Comparison of ENCODE assay signal across 10 cellular contexts in genomic region chr5:150263801-150264621, GRCh38. TPM values are rescaled to one million over a fixed set of nuclear protein-coding genes. Genes with fewer than 3 reads are reported as not detected.
DNase-seq lines count a peak whose midpoint lies in the region; ATAC-seq and TF ChIP-seq lines count a peak whose summit lies in the region.
"Had no signal": no experiment of that assay in that cellular context is flagged by ENCODE, and none has a peak within 500 bp of the region (broad histone marks: within the 10 kb centered on the region; RNA-seq: fewer than 3 reads in every experiment).

No MANE protein-coding gene starts in this region.

- H2AFZ ChIP-seq in SK-N-SH (ENCODE audit: low read depth) = no peak overlapping the region
- H2AFZ ChIP-seq in smooth muscle cell (ENCODE audit: low read depth) = no peak overlapping the region

- H4K20me1 ChIP-seq in SK-N-SH (ENCODE audit: insufficient read depth) (no peaks in the 10 kb centered on the region), smooth muscle cell (ENCODE audit: low read depth) (no peaks in the 10 kb centered on the region)

- ATAC-seq in gastroesophageal sphincter = peak; percentile 87

- no peaks in the 10 kb centered on the region for H3K79me2 ChIP-seq in SK-N-SH (ENCODE audit: insufficient read depth)
- no peaks in the 10 kb centered on the region for H3K79me2 ChIP-seq in smooth muscle cell (ENCODE audit: low read depth)

- POLR2A ChIA-PET in SK-N-SH (lab: Yijun Ruan, JAX) = no interaction called here

- H3K4me3 ChIP-seq in SK-N-SH (ENCODE audit: low read depth in 2 of 2, low read length in 1 of 2) = peak overlapping the region; percentile 1 to 49; a peak in 3 of 4 replicates
- H3K4me3 ChIP-seq in gastroesophageal sphincter = no peak overlapping the region
- H3K4me3 ChIP-seq in smooth muscle cell = no peak overlapping the region
- H3K4me3 ChIP-seq: upper lobe of left lung had no signal

- H3K27me3 ChIP-seq in SK-N-SH (ENCODE audit: insufficient read depth) (no peaks in the 10 kb centered on the region), gastroesophageal sphincter (no peaks in the 10 kb centered on the region), smooth muscle cell (ENCODE audit: low read depth) (no peaks in the 10 kb centered on the region)
- H3K27me3 ChIP-seq: upper lobe of left lung had no signal

- H3K9me2 ChIP-seq in SK-N-SH = no peaks in the 10 kb centered on the region

- no peak; the same call in 1 of the 2 replicates for TF ChIP-seq RAD21 in SK-N-SH (IDR thresholded peaks at IDR 0.05; ENCODE audit: low read length)

- TF ChIP-seq EP300 in SK-N-SH (IDR thresholded peaks at IDR 0.05; ENCODE audit: borderline replicate concordance in 1 of 2, low read depth in 1 of 2, low read length in 1 of 2) (peak in 1 of 2 experiments; percentile 75; a peak in 1 of 4 replicates), gastroesophageal sphincter (IDR thresholded peaks at IDR 0.05) (no peak)

- peaks cover 19 to 31% of the 10 kb centered on the region in 2 experiments; a peak in 3 of 4 replicates for H3K4me1 ChIP-seq in SK-N-SH (ENCODE audit: control insufficient read depth in 1 of 2, insufficient read depth in 2 of 2, low read depth in 1 of 2, low read length in 1 of 2)
- H3K4me1 ChIP-seq in gastroesophageal sphincter = peaks cover 0 to 14% (median 4%) of the 10 kb centered on the region in 3 donors
- no peaks in the 10 kb centered on the region for H3K4me1 ChIP-seq in smooth muscle cell (ENCODE audit: low read depth)

- CTCF ChIA-PET in SK-N-SH (lab: Yijun Ruan, JAX) = interaction anchor here (0.5 to 4.0 kb wide), 4 partner anchors 8 to 109 kb away, joined by 3 to 15 read pairs (median 6); no protein-coding TSS in a partner anchor

- H3K9me3 ChIP-seq in SK-N-SH (no peaks in the 10 kb centered on the region), gastroesophageal sphincter (no peaks in the 10 kb centered on the region), smooth muscle cell (replicated peaks; ENCODE audit: low read depth) (no peaks in the 10 kb centered on the region)
- H3K9me3 ChIP-seq: upper lobe of left lung had no signal

- peak overlapping the region; percentile 81 for H3K4me2 ChIP-seq in SK-N-SH
- H3K4me2 ChIP-seq in smooth muscle cell = peak overlapping the region; percentile 14

- peak; percentile 80 for DNase-seq in DMS 273 (lab: John Stamatoyannopoulos, UW; ENCODE audit: unreplicated experiment)
- DNase-seq in DMS 273 treated with DMSO at 0.1 percent for 48 hours (lab: John Stamatoyannopoulos, UW) = no peak
- DNase-seq in SK-N-SH = peak; percentile 82
- DNase-seq in smooth muscle cell (lab: John Stamatoyannopoulos, UW; ENCODE audit: unreplicated experiment) = no peak
- no peak for DNase-seq in SKM-1 (lab: John Stamatoyannopoulos, UW; ENCODE audit: unreplicated experiment)
- no peak for DNase-seq in medulla oblongata (ENCODE audit: extremely low spot score)
- no peak for DNase-seq in stimulated activated CD4-positive, alpha-beta T cell treated with anti-CD3 and anti-CD28 coated beads, Interleukin-4, amount 100 ng/mL, for 4 hours

- H3K27ac ChIP-seq in SK-N-SH (ENCODE audit: low read depth in 2 of 2, low read length in 1 of 2) (peak overlapping the region in 1 of 2 experiments; percentile 67; a peak in 2 of 4 replicates), gastroesophageal sphincter (peak overlapping the region in 3 of 4 donors; percentile 41 to 54 (median 43)), smooth muscle cell (ENCODE audit: low read depth) (no peak overlapping the region)
- H3K27ac ChIP-seq: 22Rv1, upper lobe of left lung had no signal

- H3K36me3 ChIP-seq in SK-N-SH (replicated peaks in 1 of 2; ENCODE audit: control insufficient read depth in 1 of 2, insufficient read depth in 2 of 2, low read length in 1 of 2) (no peaks in the 10 kb centered on the region), gastroesophageal sphincter (no peaks in the 10 kb centered on the region), smooth muscle cell (ENCODE audit: low read depth) (no peaks in the 10 kb centered on the region)
- H3K36me3 ChIP-seq: upper lobe of left lung had no signal

- H3K9ac ChIP-seq in SK-N-SH = peak overlapping the region; percentile 41; the same call in 1 of the 2 replicates
- H3K9ac ChIP-seq in smooth muscle cell (ENCODE audit: low read depth) = no peak overlapping the region

- TF ChIP-seq CTCF in SK-N-SH (IDR thresholded peaks at IDR 0.05) (no peak), gastroesophageal sphincter (IDR thresholded peaks at IDR 0.05) (no peak), smooth muscle cell (IDR thresholded peaks at IDR 0.05; ENCODE audit: borderline replicate concordance, insufficient read depth, poor library complexity, severe bottlenecking) (no peak)

- no peak for TF ChIP-seq POLR2A in gastroesophageal sphincter (IDR thresholded peaks at IDR 0.05)

- H3F3A ChIP-seq in SK-N-SH (replicated peaks; ENCODE audit: insufficient read depth) = no peaks in the 10 kb centered on the region
- no peaks in the 10 kb centered on the region for H3F3A ChIP-seq in smooth muscle cell (ENCODE audit: low read depth)

- WGBS in SK-N-SH (ENCODE audit: low lambda C conversion rate) = 29% methylated on average over 6 of the region's 11 CpGs
- WGBS in gastroesophageal sphincter (ENCODE audit: low coverage in 1 of 2), 2 donors = no CpG with 5 or more reads among the region's 11 CpGs
- WGBS in smooth muscle cell (ENCODE audit: low lambda C conversion rate) = 75% methylated on average over 11 of the region's 11 CpGs

TF ChIP-seq in SK-N-SH, 30 proteins besides CTCF, POLR2A, EP300 and RAD21 (continues in another document):
- TF ChIP-seq MEF2A (IDR thresholded peaks at IDR 0.05; ENCODE audit: borderline replicate concordance, low read depth) (peak; percentile 82; the same call in 1 of the 2 replicates), EZH2phosphoT487 (IDR thresholded peaks at IDR 0.05; ENCODE audit: borderline replicate concordance, low read depth) (no peak), ELF1 (IDR thresholded peaks at IDR 0.05) (no peak), RXRA (IDR thresholded peaks at IDR 0.05; ENCODE audit: borderline replicate concordance, low read depth) (no peak; the same call in 1 of the 2 replicates), SMC3 (IDR thresholded peaks at IDR 0.05; ENCODE audit: low read depth, low read length) (no peak), MXI1 (IDR thresholded peaks at IDR 0.05; ENCODE audit: low read depth, low read length) (no peak), CHD2 (IDR thresholded peaks at IDR 0.05; ENCODE audit: low read length, partially characterized antibody) (no peak), GATA2 (CRISPR knock-in tag; IDR thresholded peaks at IDR 0.05) (no peak), FOXM1 (IDR thresholded peaks at IDR 0.05; ENCODE audit: low read depth) (no peak), TCF12 (IDR thresholded peaks at IDR 0.05) (peak; percentile 74)
- TF ChIP-seq, protein P1, sequence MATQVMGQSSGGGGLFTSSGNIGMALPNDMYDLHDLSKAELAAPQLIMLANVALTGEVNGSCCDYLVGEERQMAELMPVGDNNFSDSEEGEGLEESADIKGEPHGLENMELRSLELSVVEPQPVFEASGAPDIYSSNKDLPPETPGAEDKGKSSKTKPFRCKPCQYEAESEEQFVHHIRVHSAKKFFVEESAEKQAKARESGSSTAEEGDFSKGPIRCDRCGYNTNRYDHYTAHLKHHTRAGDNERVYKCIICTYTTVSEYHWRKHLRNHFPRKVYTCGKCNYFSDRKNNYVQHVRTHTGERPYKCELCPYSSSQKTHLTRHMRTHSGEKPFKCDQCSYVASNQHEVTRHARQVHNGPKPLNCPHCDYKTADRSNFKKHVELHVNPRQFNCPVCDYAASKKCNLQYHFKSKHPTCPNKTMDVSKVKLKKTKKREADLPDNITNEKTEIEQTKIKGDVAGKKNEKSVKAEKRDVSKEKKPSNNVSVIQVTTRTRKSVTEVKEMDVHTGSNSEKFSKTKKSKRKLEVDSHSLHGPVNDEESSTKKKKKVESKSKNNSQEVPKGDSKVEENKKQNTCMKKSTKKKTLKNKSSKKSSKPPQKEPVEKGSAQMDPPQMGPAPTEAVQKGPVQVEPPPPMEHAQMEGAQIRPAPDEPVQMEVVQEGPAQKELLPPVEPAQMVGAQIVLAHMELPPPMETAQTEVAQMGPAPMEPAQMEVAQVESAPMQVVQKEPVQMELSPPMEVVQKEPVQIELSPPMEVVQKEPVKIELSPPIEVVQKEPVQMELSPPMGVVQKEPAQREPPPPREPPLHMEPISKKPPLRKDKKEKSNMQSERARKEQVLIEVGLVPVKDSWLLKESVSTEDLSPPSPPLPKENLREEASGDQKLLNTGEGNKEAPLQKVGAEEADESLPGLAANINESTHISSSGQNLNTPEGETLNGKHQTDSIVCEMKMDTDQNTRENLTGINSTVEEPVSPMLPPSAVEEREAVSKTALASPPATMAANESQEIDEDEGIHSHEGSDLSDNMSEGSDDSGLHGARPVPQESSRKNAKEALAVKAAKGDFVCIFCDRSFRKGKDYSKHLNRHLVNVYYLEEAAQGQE (IDR thresholded peaks at IDR 0.05; ENCODE audit: low read depth, low read length) = no peak
- TF ChIP-seq, protein P2, sequence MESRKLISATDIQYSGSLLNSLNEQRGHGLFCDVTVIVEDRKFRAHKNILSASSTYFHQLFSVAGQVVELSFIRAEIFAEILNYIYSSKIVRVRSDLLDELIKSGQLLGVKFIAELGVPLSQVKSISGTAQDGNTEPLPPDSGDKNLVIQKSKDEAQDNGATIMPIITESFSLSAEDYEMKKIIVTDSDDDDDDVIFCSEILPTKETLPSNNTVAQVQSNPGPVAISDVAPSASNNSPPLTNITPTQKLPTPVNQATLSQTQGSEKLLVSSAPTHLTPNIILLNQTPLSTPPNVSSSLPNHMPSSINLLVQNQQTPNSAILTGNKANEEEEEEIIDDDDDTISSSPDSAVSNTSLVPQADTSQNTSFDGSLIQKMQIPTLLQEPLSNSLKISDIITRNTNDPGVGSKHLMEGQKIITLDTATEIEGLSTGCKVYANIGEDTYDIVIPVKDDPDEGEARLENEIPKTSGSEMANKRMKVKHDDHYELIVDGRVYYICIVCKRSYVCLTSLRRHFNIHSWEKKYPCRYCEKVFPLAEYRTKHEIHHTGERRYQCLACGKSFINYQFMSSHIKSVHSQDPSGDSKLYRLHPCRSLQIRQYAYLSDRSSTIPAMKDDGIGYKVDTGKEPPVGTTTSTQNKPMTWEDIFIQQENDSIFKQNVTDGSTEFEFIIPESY (IDR thresholded peaks at IDR 0.05; ENCODE audit: borderline replicate concordance, low read depth) = no peak

RNA-seq across cellular contexts. Expression of gene CAMK2A, which starts 25.6 kb away (rescaled TPM):
- polyA plus RNA-seq in SK-N-SH (2012; rRNA removed) (0.05 and 0.10 TPM in 2 replicates), smooth muscle cell (0.83 and 1.1 TPM in 2 replicates)
- polyA plus RNA-seq in SK-N-SH (2012; cell fraction: cytosol; rRNA removed) = 0.01 and 0.03 TPM in 2 replicates
- 0.05 and 0.20 TPM in 2 replicates for polyA plus RNA-seq in SK-N-SH (2012; cell fraction: nucleus; rRNA removed)
- total RNA-seq in gastroesophageal sphincter (1 to 10 TPM; 1.4 to 6.9 (median 3.6) TPM), smooth muscle cell (1.6 and 2.2 TPM in 2 replicates)

RNA-seq across cellular contexts. Expression of gene ARSI, which starts 38.7 kb away (rescaled TPM):
- polyA plus RNA-seq in SK-N-SH (2012; rRNA removed) (0.03 and 0.20 TPM in 2 replicates), smooth muscle cell (55.9 and 87.6 TPM in 2 replicates)
- 0.01 and 0.04 TPM in 2 replicates for polyA plus RNA-seq in SK-N-SH (2012; cell fraction: cytosol; rRNA removed)
- 0.04 and 0.16 TPM in 2 replicates for polyA plus RNA-seq in SK-N-SH (2012; cell fraction: nucleus; rRNA removed)
- total RNA-seq in gastroesophageal sphincter (10 to 100 TPM in 1 of 4 donors, 1 to 10 TPM in 3; 3.1 to 11.6 (median 6.8) TPM), smooth muscle cell (68.9 and 72.8 TPM in 2 replicates)

Comparison
In these comparisons a context has a peak if more than half of its experiments do, and no peak if none do; other contexts are left out.
1. DNase-seq: peak in DMS 273 (single experiment) and SK-N-SH (single experiment); none in DMS 273 treated with DMSO at 0.1 percent for 48 hours (single experiment), smooth muscle cell (single experiment), SKM-1 (single experiment), medulla oblongata (single experiment) and stimulated activated CD4-positive, alpha-beta T cell treated with anti-CD3 and anti-CD28 coated beads, Interleukin-4, amount 100 ng/mL, for 4 hours (0 of 2).
2. H3K4me3 ChIP-seq: peak in SK-N-SH (2 of 2); none in gastroesophageal sphincter (0 of 2) and smooth muscle cell (single experiment).